9 cellular contexts compared by ENCODE assay signal in the genomic region with DNA sequence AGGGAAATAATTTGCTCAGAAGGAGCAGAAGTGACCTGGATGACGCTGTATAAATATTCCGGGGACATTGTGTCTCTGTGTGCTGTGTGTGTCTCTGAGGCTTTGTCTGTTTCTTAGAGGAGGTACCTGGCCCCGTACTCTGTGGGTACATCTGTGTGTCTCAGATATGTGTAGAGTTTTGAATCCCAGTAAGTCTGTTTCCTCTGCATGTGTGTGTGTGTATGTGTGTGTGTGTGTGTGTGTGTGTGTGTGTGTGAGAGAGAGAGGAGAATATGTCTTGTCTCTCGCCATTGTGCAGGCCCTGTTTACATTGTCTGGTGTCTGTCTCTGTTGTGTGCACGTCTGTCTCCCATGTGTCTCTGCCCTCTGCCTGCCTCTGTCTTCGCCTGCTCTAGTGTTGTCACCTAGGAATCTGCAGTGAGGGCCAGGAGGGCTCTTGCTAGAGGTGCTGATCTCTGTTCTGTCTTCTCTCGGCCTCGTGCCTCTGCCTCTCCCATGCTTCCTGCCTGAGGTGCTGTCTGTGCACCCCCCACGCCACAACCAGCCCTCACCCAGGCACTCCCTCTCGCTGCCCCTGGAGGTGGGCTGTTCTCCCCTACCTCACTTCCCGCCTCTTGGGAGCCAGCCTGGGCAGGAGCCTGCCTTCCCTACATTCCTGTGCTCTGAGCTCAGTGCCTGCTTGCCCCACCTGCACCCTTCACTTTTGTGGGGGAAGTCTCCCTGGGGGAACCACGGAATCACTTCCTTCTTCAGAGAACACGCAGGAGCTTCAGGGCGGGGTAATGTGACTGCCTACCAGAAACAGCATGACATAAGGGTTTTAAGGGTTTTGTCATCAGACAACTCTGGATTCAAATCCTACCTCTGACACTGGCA. TPM values are rescaled to one million over a fixed set of nuclear protein-coding genes. Genes with fewer than 3 reads are reported as not detected.
DNase-seq lines count a peak whose midpoint lies in the region; FAIRE-seq and TF ChIP-seq lines count a peak whose summit lies in the region.
"Had no signal": no experiment of that assay in that cellular context is flagged by ENCODE, and none has a peak within 500 bp of the region (broad histone marks: within the 10 kb centered on the region; RNA-seq: fewer than 3 reads in every experiment).

No MANE protein-coding gene starts in this region.

- FAIRE-seq in D721Med (lab: Jason Lieb, UNC), result no peak

- intact Hi-C loops in ascending aorta (cut with DNase I), result no loop called here

- TF ChIP-seq CTCF in RWPE1 (conservative IDR thresholded peaks at IDR 0.05; ENCODE audit: low read depth) (no peak), ascending aorta (IDR thresholded peaks at IDR 0.05) (no peak), D721Med (IDR thresholded peaks at IDR 0.05; ENCODE audit: insufficient read depth, missing control alignments) (no peak)

- H3K27ac ChIP-seq in RWPE1, result peak overlapping the region; percentile 96
- H3K27ac ChIP-seq in ascending aorta, result peak overlapping the region; percentile 90 to 100
- H3K27ac ChIP-seq: 22Rv1 had no signal

- H3K36me3 ChIP-seq in ascending aorta, result no peaks in the 10 kb centered on the region

- POLR2A ChIA-PET in RWPE1 (lab: Yijun Ruan, JAX; ENCODE audit: low non-redundant PET), result interaction anchor here (1.2 kb wide), 1 partner anchor 26 kb away, joined by 3 read pairs; no protein-coding TSS in a partner anchor

- H3K27me3 ChIP-seq in ascending aorta, result no peaks in the 10 kb centered on the region

- H3K4me3 ChIP-seq in ascending aorta, result peak overlapping the region in 1 of 2 donors; percentile 63

- peaks cover 36 to 47% of the 10 kb centered on the region in 2 donors for H3K4me1 ChIP-seq in ascending aorta

- CTCF ChIA-PET in RWPE1 (lab: Yijun Ruan, JAX), result interaction anchor here (0.5 to 1.9 kb wide), 3 partner anchors 9 to 130 kb away, joined by 3 to 8 read pairs (median 6); no protein-coding TSS in a partner anchor

- peak; percentile 21 for DNase-seq in DMS53 (lab: John Stamatoyannopoulos, UW)
- DNase-seq in DMS53 treated with DMSO at 0.1 percent for 48 hours (lab: John Stamatoyannopoulos, UW; ENCODE audit: unreplicated experiment), result no peak
- DNase-seq in RWPE1 (ENCODE audit: low spot score), result peak; percentile 80
- peak in 1 of 2 donors; percentile 41 for DNase-seq in ascending aorta (ENCODE audit: low spot score in 2 of 2)
- peak; percentile 53 for DNase-seq in iris pigment epithelial cell (ENCODE audit: low read depth)
- DNase-seq in stimulated activated CD4-positive, alpha-beta T cell treated with anti-CD3 and anti-CD28 coated beads, Interleukin-2, amount 100 ng/mL, for 24 hours, result peak; percentile 44 to 50
- DNase-seq in NCI-H526 treated with DMSO at 0.1 percent for 48 hours (lab: John Stamatoyannopoulos, UW), result no peak
- no peak for DNase-seq in D721Med (ENCODE audit: insufficient read length, low spot score)

- no peaks in the 10 kb centered on the region for H3K9me3 ChIP-seq in ascending aorta

RNA-seq across cellular contexts. Expression of gene MAP7D1, which starts 5.9 kb away (rescaled TPM):
- total RNA-seq in ascending aorta, result 209 TPM

RNA-seq across cellular contexts. Expression of gene TRAPPC3, which starts 12.6 kb away (rescaled TPM):
- 52.0 TPM for total RNA-seq in ascending aorta

RNA-seq across cellular contexts. Expression of gene COL8A2, which starts 36.9 kb away (rescaled TPM):
- 41.7 TPM for total RNA-seq in ascending aorta

Comparison
In these comparisons a context has a peak if more than half of its experiments do, and no peak if none do; other contexts are left out.
1. DNase-seq: peak in DMS53 (single experiment), RWPE1 (single experiment), iris pigment epithelial cell (single experiment) and stimulated activated CD4-positive, alpha-beta T cell treated with anti-CD3 and anti-CD28 coated beads, Interleukin-2, amount 100 ng/mL, for 24 hours (2 of 2); none in DMS53 treated with DMSO at 0.1 percent for 48 hours (single experiment), NCI-H526 treated with DMSO at 0.1 percent for 48 hours (single experiment) and D721Med (single experiment).